In the genomic region with DNA sequence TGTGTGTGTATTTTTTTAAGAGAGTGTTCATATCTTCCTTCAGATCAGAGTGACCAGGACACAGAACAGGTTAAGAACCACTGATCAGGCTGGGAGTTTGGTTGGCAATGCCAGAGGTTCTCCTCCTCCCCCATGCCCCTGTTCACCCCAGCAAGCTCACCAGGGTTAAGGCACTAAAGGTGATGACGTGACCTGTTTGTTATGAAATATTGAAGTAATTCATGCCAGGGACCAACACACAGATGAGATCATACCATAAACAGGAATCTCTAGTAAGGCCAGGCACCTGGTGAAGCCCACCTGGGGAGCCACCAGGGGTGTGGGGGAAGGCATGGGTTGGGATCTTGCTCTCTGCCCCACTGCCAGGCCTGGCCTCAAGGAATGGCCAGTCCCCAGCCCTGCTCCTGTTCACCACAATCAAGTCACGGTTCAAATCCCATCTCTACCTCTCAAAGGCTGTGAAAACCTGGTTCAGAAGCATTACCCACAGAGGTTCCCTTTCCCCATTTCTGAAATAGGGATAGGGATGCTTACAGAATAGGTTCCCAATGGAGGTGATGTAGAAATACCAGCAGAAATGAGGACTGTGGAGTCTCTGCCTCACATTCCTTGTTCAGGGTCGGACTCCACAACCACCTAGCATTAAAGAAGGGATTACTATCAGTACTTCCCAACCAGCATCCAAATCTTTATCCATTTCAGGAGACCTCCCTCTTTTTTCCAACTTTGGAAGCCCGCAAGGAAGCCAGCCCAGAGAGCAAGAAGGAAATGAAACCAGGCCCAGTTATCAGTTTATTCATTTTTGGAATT, we compare ENCODE assay signal across 8 cellular contexts. TPM values are rescaled to one million over a fixed set of nuclear protein-coding genes. Genes with fewer than 3 reads are reported as not detected.
DNase-seq lines count a peak whose midpoint lies in the region; ATAC-seq and TF ChIP-seq lines count a peak whose summit lies in the region.

No MANE protein-coding gene starts in this region.

- H3K4me1 Mint-ChIP-seq in nephron progenitor cell, result peaks cover 82% of the 10 kb centered on the region

- intact Hi-C loops in dorsolateral prefrontal cortex (cut with DNase I), result no loop called here

- H3K36me3 Mint-ChIP-seq in nephron progenitor cell (ENCODE audit: low read depth), result peaks cover 20% of the 10 kb centered on the region

- no peak for TF ChIP-seq CTCF in dorsolateral prefrontal cortex (IDR thresholded peaks at IDR 0.05 in 54 of 56, conservative IDR thresholded peaks at IDR 0.05 in 2 of 56; ENCODE audit: low read depth in 1 of 56, partially characterized antibody in 56 of 56)
- no peak for TF ChIP-seq CTCF in nephron progenitor cell (IDR thresholded peaks at IDR 0.05)

- peaks cover 0 to 36% (median 7%) of the 10 kb centered on the region in 45 donors for H3K27me3 ChIP-seq in dorsolateral prefrontal cortex

- no peaks in the 10 kb centered on the region for H3K27me3 Mint-ChIP-seq in nephron progenitor cell (ENCODE audit: low read depth, poor library complexity)

- no peaks in the 10 kb centered on the region for H3K9me3 Mint-ChIP-seq in nephron progenitor cell

- DNase-seq in GM04503 (ENCODE audit: low read depth) (peak; percentile 60), NCI-H69 (lab: John Stamatoyannopoulos, UW) (peak; percentile 74), dorsolateral prefrontal cortex (no peak), nephron progenitor cell (no peak), NCI-H774 (lab: John Stamatoyannopoulos, UW) (no peak), activated gamma-delta T cell (lab: John Stamatoyannopoulos, UW) (no peak)
- DNase-seq in activated CD4-positive, alpha-beta T cell treated with anti-CD3 and anti-CD28 coated beads for 1 hour, result no peak

- H3K27ac Mint-ChIP-seq in nephron progenitor cell, result peak overlapping the region; percentile 100

- peak overlapping the region in 55 of 59 donors; percentile 2 to 96 (median 90) for H3K27ac ChIP-seq in dorsolateral prefrontal cortex

- peak overlapping the region; percentile 97 for H3K4me3 Mint-ChIP-seq in nephron progenitor cell

- ATAC-seq in HG02884 (IDR thresholded peaks at IDR 0.05; ENCODE audit: unreplicated experiment), result no peak

- peak overlapping the region; percentile 54 to 95 (median 71) for H3K4me3 ChIP-seq in dorsolateral prefrontal cortex

RNA-seq across cellular contexts. Expression of a gene that starts 2.4 kb away (rescaled TPM):
- 100 to 1,000 TPM in 13 of 120 experiments, 10 to 100 TPM in 107; 20.5 to 247 (median 59.8) TPM for total RNA-seq in dorsolateral prefrontal cortex

RNA-seq across cellular contexts. Expression of a gene that starts 25.8 kb away (rescaled TPM):
- 1 to 10 TPM in 1 of 120 experiments, under 1 TPM in 37, not detected in 82; 0.07 to 1.1 (median 0.15) TPM for total RNA-seq in dorsolateral prefrontal cortex

Comparison
In these comparisons a context has a peak if more than half of its experiments do, and no peak if none do; other contexts are left out.
1. DNase-seq: peak in GM04503 (single experiment) and NCI-H69 (single experiment); none in dorsolateral prefrontal cortex (0 of 10), nephron progenitor cell (single experiment), NCI-H774 (single experiment), activated gamma-delta T cell (single experiment) and activated CD4-positive, alpha-beta T cell treated with anti-CD3 and anti-CD28 coated beads for 1 hour (single experiment).